9 cellular contexts compared by ENCODE assay signal in the genomic region with DNA sequence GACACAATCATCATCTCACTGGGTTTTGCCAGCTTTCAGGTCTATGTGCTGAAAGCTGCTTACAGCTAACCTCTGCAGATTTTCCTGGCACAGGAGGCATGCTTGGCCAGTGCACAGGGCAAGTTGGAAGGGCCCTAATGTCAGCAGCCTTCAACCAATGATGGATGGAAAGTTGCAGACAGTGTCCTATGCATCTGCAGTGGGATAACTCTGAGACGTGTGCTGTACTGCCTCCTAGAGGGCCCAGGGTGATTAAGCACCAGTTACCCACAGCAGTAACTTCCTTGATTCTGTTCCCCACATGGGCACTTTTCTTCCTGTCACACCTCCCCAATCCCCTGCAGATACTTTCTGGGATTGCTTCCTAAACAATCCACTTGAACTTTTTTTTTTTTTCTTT. TPM values are rescaled to one million over a fixed set of nuclear protein-coding genes. Genes with fewer than 3 reads are reported as not detected.
DNase-seq lines count a peak whose midpoint lies in the region; ATAC-seq and TF ChIP-seq lines count a peak whose summit lies in the region.
"Had no signal": no experiment of that assay in that cellular context is flagged by ENCODE, and none has a peak within 500 bp of the region (broad histone marks: within the 10 kb centered on the region; RNA-seq: fewer than 3 reads in every experiment).

No MANE protein-coding gene starts in this region.

- no peak for TF ChIP-seq POLR2A in erythroblast (IDR thresholded peaks at IDR 0.05; ENCODE audit: low read length)

- DNase-seq in D341Med (ENCODE audit: low spot score) (peak; percentile 46), NOMO-1 treated with dmso at 0.1 percent for 144 hours (lab: John Stamatoyannopoulos, UW; ENCODE audit: unreplicated experiment) (peak; percentile 19), erythroblast (lab: John Stamatoyannopoulos, UW) (peak; percentile 31 to 46), upper lobe of right lung (no peak), ecto neural progenitor cell (ENCODE audit: low spot score) (no peak)

- peak; percentile 67 for ATAC-seq in GM19463 (IDR thresholded peaks at IDR 0.05; ENCODE audit: unreplicated experiment)
- ATAC-seq in upper lobe of right lung, result peak; percentile 89
- no peak for ATAC-seq in GM18861 (IDR thresholded peaks at IDR 0.05; ENCODE audit: unreplicated experiment)
- no peak for ATAC-seq in GM21423 (IDR thresholded peaks at IDR 0.05; ENCODE audit: unreplicated experiment)

- no peaks in the 10 kb centered on the region for H3K9me3 ChIP-seq in upper lobe of right lung

- no peaks in the 10 kb centered on the region for H3K36me3 ChIP-seq in upper lobe of right lung

- peak; percentile 45 for TF ChIP-seq CTCF in upper lobe of right lung (IDR thresholded peaks at IDR 0.05)

- no peaks in the 10 kb centered on the region for H3K4me1 ChIP-seq in upper lobe of right lung

- intact Hi-C loops in upper lobe of right lung (cut with DNase I), result no loop called here

- H3K4me3 ChIP-seq in upper lobe of right lung, result no peak overlapping the region

- H3K27me3 ChIP-seq in upper lobe of right lung, result no peaks in the 10 kb centered on the region

- no peak overlapping the region for H3K27ac ChIP-seq in upper lobe of right lung

RNA-seq across cellular contexts. Expression of a gene that starts 38.6 kb away (rescaled TPM):
- 6.7 TPM for total RNA-seq in upper lobe of right lung
- total RNA-seq: subcutaneous adipose tissue had no signal

RNA-seq across cellular contexts. Expression of a gene that starts 50.2 kb away (rescaled TPM):
- total RNA-seq in upper lobe of right lung, result 10.2 TPM

RNA-seq across cellular contexts. Expression of a gene that starts 50.5 kb away (rescaled TPM):
- 86.6 TPM for total RNA-seq in upper lobe of right lung

Comparison
In these comparisons a context has a peak if more than half of its experiments do, and no peak if none do; other contexts are left out.
1. DNase-seq: peak in D341Med (single experiment), NOMO-1 treated with dmso at 0.1 percent for 144 hours (single experiment) and erythroblast (2 of 2); none in upper lobe of right lung (single experiment) and ecto neural progenitor cell (single experiment).
2. ATAC-seq: peak in GM19463 (single experiment) and upper lobe of right lung (single experiment); none in GM18861 (single experiment) and GM21423 (single experiment).